2 cellular contexts compared by ENCODE assay signal in genomic region chr2:85963068-85963467, GRCh38.
TF ChIP-seq lines count a peak whose summit lies in the region.

No MANE protein-coding gene starts in this region.

TF ChIP-seq in A549, 52 proteins besides CTCF, POLR2A, EP300 and RAD21 (continued from another document):
- TF ChIP-seq EHF (CRISPR knock-in tag; IDR thresholded peaks at IDR 0.05) (peak; percentile 51; the same call in 1 of the 2 replicates), KDM5A (IDR thresholded peaks at IDR 0.05) (no peak), REST (IDR thresholded peaks at IDR 0.05) (no peak), CBX8 (IDR thresholded peaks at IDR 0.05) (no peak), EHMT2 (IDR thresholded peaks at IDR 0.05; ENCODE audit: low read depth) (no peak), HEYL (CRISPR knock-in tag; IDR thresholded peaks at IDR 0.05) (peak; percentile 58; the same call in 1 of the 2 replicates), FOXS1 (CRISPR knock-in tag; IDR thresholded peaks at IDR 0.05) (no peak), ZSCAN20 (CRISPR knock-in tag; IDR thresholded peaks at IDR 0.05) (0 out of 2 replicates have a peak, but pooled peaks have one; percentile 58), KDM1A (IDR thresholded peaks at IDR 0.05; ENCODE audit: low read depth) (no peak), CHD2 (IDR thresholded peaks at IDR 0.05; ENCODE audit: low read length, partially characterized antibody) (no peak), MAZ (IDR thresholded peaks at IDR 0.05; ENCODE audit: borderline replicate concordance, low read depth, low read length) (no peak), MAFK (IDR thresholded peaks at IDR 0.05; ENCODE audit: partially characterized antibody) (no peak), MAX (IDR thresholded peaks at IDR 0.05) (no peak), NR3C1 (IDR thresholded peaks at IDR 0.05) (no peak), ZC3H11A (IDR thresholded peaks at IDR 0.05) (no peak), POLR2AphosphoS2 (conservative IDR thresholded peaks at IDR 0.05; ENCODE audit: low read length) (no peak), GATA3 (IDR thresholded peaks at IDR 0.05; ENCODE audit: borderline replicate concordance) (no peak), HMGXB4 (CRISPR knock-in tag; IDR thresholded peaks at IDR 0.05; ENCODE audit: borderline replicate concordance) (no peak), TFCP2L1 (CRISPR knock-in tag; IDR thresholded peaks at IDR 0.05) (no peak), NPAS2 (CRISPR knock-in tag; IDR thresholded peaks at IDR 0.05; ENCODE audit: borderline replicate concordance) (no peak), HOXB13 (CRISPR knock-in tag; IDR thresholded peaks at IDR 0.05; ENCODE audit: low read depth) (peak; percentile 55; the same call in 1 of the 2 replicates), ZNF302 (CRISPR knock-in tag; IDR thresholded peaks at IDR 0.05) (peak; percentile 25; the same call in 1 of the 2 replicates), E2F6 (IDR thresholded peaks at IDR 0.05; ENCODE audit: borderline replicate concordance, low read depth) (no peak), CEBPB (IDR thresholded peaks at IDR 0.05) (no peak), HOXA7 (CRISPR knock-in tag; IDR thresholded peaks at IDR 0.05) (0 out of 2 replicates have a peak, but pooled peaks have one; percentile 31), ATOH8 (CRISPR knock-in tag; IDR thresholded peaks at IDR 0.05; ENCODE audit: low read depth) (peak; percentile 82; the same call in 1 of the 2 replicates)
TF ChIP-seq in A549: peak in this region for 8.

TF ChIP-seq in GM12878, 131 proteins besides CTCF, POLR2A, EP300 and RAD21 (continued from another document):
- TF ChIP-seq E2F8 (IDR thresholded peaks at IDR 0.05; ENCODE audit: low read depth, partially characterized antibody) (no peak), YY1 (IDR thresholded peaks at IDR 0.05; ENCODE audit: low read depth, low read length) (0 out of 2 replicates have a peak, but pooled peaks have one; percentile 26), STAT1 (conservative IDR thresholded peaks at IDR 0.05) (no peak), SMARCA5 (IDR thresholded peaks at IDR 0.05) (no peak), TBL1XR1 (IDR thresholded peaks at IDR 0.05; ENCODE audit: low read depth, low read length) (no peak), ZNF622 (IDR thresholded peaks at IDR 0.05) (no peak)
TF ChIP-seq in GM12878: peak in this region for 3.
